In genomic region chr2:109631741-109632140, GRCh38 we compare ENCODE assay signal across 21 cellular contexts. TPM values are rescaled to one million over a fixed set of nuclear protein-coding genes. Genes with fewer than 3 reads are reported as not detected.
DNase-seq lines count a peak whose midpoint lies in the region; ATAC-seq, FAIRE-seq and TF ChIP-seq lines count a peak whose summit lies in the region.
"Had no signal": no experiment of that assay in that cellular context is flagged by ENCODE, and none has a peak within 500 bp of the region (broad histone marks: within the 10 kb centered on the region; RNA-seq: fewer than 3 reads in every experiment).

No MANE protein-coding gene starts in this region.

- no peak for ATAC-seq in HepG2
- no peak for ATAC-seq in GM21360 (IDR thresholded peaks at IDR 0.05; ENCODE audit: unreplicated experiment)
- ATAC-seq: CD8-positive, alpha-beta T cell; GM12878 had no signal

- H3K23me2 ChIP-seq in H9 (ENCODE audit: insufficient read length, low read depth, low read length, poor library complexity, severe bottlenecking) = no peaks in the 10 kb centered on the region

- H3K36me3 ChIP-seq in BLaER1 treated with 17β-estradiol and CSF1 and Interleukin-3, amounts not matched to agents 10 nM and 100 nM = no peaks in the 10 kb centered on the region
- H3K36me3 ChIP-seq in HepG2 (replicated peaks in 1 of 2; ENCODE audit: control insufficient read depth in 1 of 2, insufficient read depth in 2 of 2, low read length in 2 of 2) = no peaks in the 10 kb centered on the region
- no peaks in the 10 kb centered on the region for H3K36me3 ChIP-seq in mesendoderm (ENCODE audit: control insufficient read depth, insufficient read depth, low read length)
- no peaks in the 10 kb centered on the region for H3K36me3 ChIP-seq in MM.1S (replicated peaks; ENCODE audit: insufficient read depth, low read length)

- H3K27ac ChIP-seq in BLaER1 treated with 17β-estradiol and CSF1 and Interleukin-3, amounts not matched to agents 10 nM and 100 nM = peak overlapping the region in 4 of 11 experiments; percentile 3 to 46 (median 38); a peak in 3 of 22 replicates
- H3K27ac ChIP-seq in H9 (ENCODE audit: insufficient read length, low read depth, low read length) (no peak overlapping the region), HepG2 (ENCODE audit: extremely low read length, insufficient read depth, low read length) (peak overlapping the region; percentile 68), mesendoderm (ENCODE audit: low read depth, low read length) (no peak overlapping the region), MM.1S (ENCODE audit: low read length) (no peak overlapping the region)
- H3K27ac ChIP-seq: C4-2B had no signal

- H3K4me3 ChIP-seq in BLaER1 treated with 17β-estradiol and CSF1 and Interleukin-3, amounts not matched to agents 10 nM and 100 nM = no peak overlapping the region
- peak overlapping the region in 1 of 3 experiments; percentile 24; a peak in 1 of 6 replicates for H3K4me3 ChIP-seq in HepG2 (replicated peaks in 1 of 3; ENCODE audit: insufficient read depth in 1 of 3, low read depth in 2 of 3, low read length in 3 of 3)
- H3K4me3 ChIP-seq in mesendoderm (ENCODE audit: low read length) = no peak overlapping the region
- no peak overlapping the region for H3K4me3 ChIP-seq in MM.1S (ENCODE audit: low read length)
- H3K4me3 ChIP-seq: GM12878 had no signal

- peak overlapping the region in 9 of 11 experiments; percentile 15 to 62 (median 46); a peak in 12 of 22 replicates for H3K4me2 ChIP-seq in BLaER1 treated with 17β-estradiol and CSF1 and Interleukin-3, amounts not matched to agents 10 nM and 100 nM
- H3K4me2 ChIP-seq in H9 (ENCODE audit: insufficient read depth, insufficient read length, low read length) (no peak overlapping the region), HepG2 (ENCODE audit: low read depth, low read length) (peak overlapping the region; percentile 60), mesendoderm (ENCODE audit: low read length) (no peak overlapping the region), MM.1S (ENCODE audit: low read depth, low read length) (no peak overlapping the region)

- no peaks in the 10 kb centered on the region for H3K9me2 ChIP-seq in MM.1S (replicated peaks; ENCODE audit: insufficient read depth, low read length)

- no peak for TF ChIP-seq POLR2A in HepG2 (IDR thresholded peaks at IDR 0.05; ENCODE audit: insufficient read depth in 1 of 2, low read depth in 2 of 2, low read length in 2 of 2)

- TF ChIP-seq CTCF in H9 (conservative IDR thresholded peaks at IDR 0.05) (no peak), HepG2 (CRISPR knock-in tag; IDR thresholded peaks at IDR 0.05) (no peak), MM.1S (IDR thresholded peaks at IDR 0.05; ENCODE audit: low read length) (no peak)

- H3K9ac ChIP-seq in BLaER1 treated with 17β-estradiol and CSF1 and Interleukin-3, amounts not matched to agents 10 nM and 100 nM = no peak overlapping the region; a peak in 1 of 22 replicates
- no peak overlapping the region for H3K9ac ChIP-seq in H9 (ENCODE audit: extremely low read depth, insufficient read length, low read length)
- H3K9ac ChIP-seq in HepG2 (ENCODE audit: insufficient read depth, low read depth, low read length) = peak overlapping the region; percentile 17; the same call in 1 of the 2 replicates
- H3K9ac ChIP-seq in mesendoderm (ENCODE audit: low read length) = no peak overlapping the region
- no peak overlapping the region for H3K9ac ChIP-seq in MM.1S (ENCODE audit: low read length)

- no peak overlapping the region for H2BK15ac ChIP-seq in H9 (ENCODE audit: low read depth, low read length)
- H2BK15ac ChIP-seq in mesendoderm (replicated peaks; ENCODE audit: low read depth) = no peak overlapping the region

- CTCF ChIA-PET in HepG2 (lab: Yijun Ruan, JAX; ENCODE audit: low intra/inter-chr PET ratio, low total read pairs) = no interaction called here

- WGBS in H9 (ENCODE audit: extremely low coverage, insufficient read length, low lambda C conversion rate) = no CpG with 5 or more reads among the region's 3 CpGs
- 31% methylated on average over 3 of the region's 3 CpGs for WGBS in HepG2 (ENCODE audit: low lambda C conversion rate)
- WGBS in mesendoderm (ENCODE audit: extremely low coverage, insufficient coverage, low lambda C conversion rate) = no CpG with 5 or more reads among the region's 3 CpGs

- H3K27ac Mint-ChIP-seq in H9 = no peak overlapping the region
- H3K27ac Mint-ChIP-seq: CD4-positive, CD25-positive, alpha-beta regulatory T cell; CD8-positive, alpha-beta T cell had no signal

- no peak overlapping the region; the same call in 1 of the 2 replicates for H3K14ac ChIP-seq in H9 (ENCODE audit: insufficient read depth, low read length)

- no peak overlapping the region for H4K91ac ChIP-seq in H9 (ENCODE audit: insufficient read length, low read depth, low read length)

- H3K18ac ChIP-seq in H9 (ENCODE audit: insufficient read length, low read depth, low read length) (no peak overlapping the region), mesendoderm (ENCODE audit: low read length) (no peak overlapping the region)

- TF ChIP-seq EP300 in HepG2 (IDR thresholded peaks at IDR 0.05; ENCODE audit: low read depth in 2 of 2, low read length in 2 of 2) (0 out of 4 replicates have a peak, but pooled peaks of 1 of the 2 experiments have one; percentile 37), HepG2 (CRISPR knock-in tag; IDR thresholded peaks at IDR 0.05; ENCODE audit: borderline replicate concordance) (no peak)

- H3K79me2 ChIP-seq in H9 (ENCODE audit: insufficient read depth, low read length) (no peaks in the 10 kb centered on the region), HepG2 (ENCODE audit: insufficient read depth, low read length) (no peaks in the 10 kb centered on the region), mesendoderm (ENCODE audit: control insufficient read depth, insufficient read depth, low read length) (no peaks in the 10 kb centered on the region), MM.1S (ENCODE audit: low read length) (no peaks in the 10 kb centered on the region)

- H3K9me3 ChIP-seq in BLaER1 treated with 17β-estradiol and CSF1 and Interleukin-3, amounts not matched to agents 10 nM and 100 nM (replicated peaks in 1 of 11) = peaks cover 0 to 25% (median 6%) of the 10 kb centered on the region in 11 experiments; a peak in 12 of 22 replicates
- H3K9me3 ChIP-seq in H9 (ENCODE audit: control insufficient read depth, low read depth, low read length) = no peaks in the 10 kb centered on the region
- H3K9me3 ChIP-seq in HepG2 (ENCODE audit: low read length) = no peaks in the 10 kb centered on the region
- no peaks in the 10 kb centered on the region for H3K9me3 ChIP-seq in MM.1S (replicated peaks; ENCODE audit: insufficient read depth, low read length)

- H3K4me1 Mint-ChIP-seq in H9 = no peaks in the 10 kb centered on the region

- H4K5ac ChIP-seq in H9 (ENCODE audit: insufficient read length, low read depth, low read length) (no peak overlapping the region), mesendoderm (ENCODE audit: low read length) (no peak overlapping the region)

- H3T11ph ChIP-seq in H9 (ENCODE audit: low read length) = no peak overlapping the region

- H2AFZ ChIP-seq in H9 (ENCODE audit: low read length) (no peak overlapping the region), HepG2 (ENCODE audit: low read length) (no peak overlapping the region), MM.1S (ENCODE audit: low read length) (no peak overlapping the region)

- H3K56ac ChIP-seq in H9 (ENCODE audit: insufficient read length, low read depth, low read length) (no peak overlapping the region), mesendoderm (ENCODE audit: low read length) (peak overlapping the region; percentile 15)

- no TSS peak for BruUV-seq in HepG2 (replicated peaks; lab: Mats Ljungman, UMichigan)

- H3F3A ChIP-seq in MM.1S (ENCODE audit: insufficient read depth, low read length) = peaks cover 9% of the 10 kb centered on the region

- POLR2A ChIA-PET in HepG2 (lab: Yijun Ruan, JAX) = interaction anchor here (0.7 to 4.7 kb wide), 12 partner anchors 8 to 68 kb away, joined by 3 to 61 read pairs (median 4); partner anchors contain the start of genes SEPTIN10 and SOWAHC

- no peak for TF ChIP-seq RAD21 in HepG2 (CRISPR knock-in tag; IDR thresholded peaks at IDR 0.05)

- H3K23ac ChIP-seq in H9 (ENCODE audit: insufficient read length, low read depth, low read length) = no peak overlapping the region
- H3K23ac ChIP-seq in mesendoderm (ENCODE audit: low read length) = no peak overlapping the region

- H2BK120ac ChIP-seq in H9 (ENCODE audit: low read depth, low read length, poor library complexity, severe bottlenecking) (no peak overlapping the region), mesendoderm (ENCODE audit: low read depth, low read length) (no peak overlapping the region)

- DNase-seq in H9 (no peak), HepG2 (ENCODE audit: low spot score) (no peak), mesendoderm (no peak), mucosa of gallbladder (ENCODE audit: low spot score) (no peak), NCI-H128 (lab: John Stamatoyannopoulos, UW; ENCODE audit: unreplicated experiment) (no peak), MM.1S (no peak)
- DNase-seq: CD4-positive, CD25-positive, alpha-beta regulatory T cell; CD8-positive, alpha-beta T cell; DMS 273 treated with DMSO at 0.1 percent for 48 hours; DMS79; EL; GDM1; GOT3; HCEC 1CT had no signal

- no peaks in the 10 kb centered on the region; a peak in 1 of 7 replicates for H3K36me3 Mint-ChIP-seq in H9 (ENCODE audit: insufficient read depth in 1 of 3, low read depth in 3 of 3)
- H3K36me3 Mint-ChIP-seq: CD4-positive, CD25-positive, alpha-beta regulatory T cell; CD8-positive, alpha-beta T cell had no signal

- no peak overlapping the region for H3K4ac ChIP-seq in H9 (ENCODE audit: low read depth, low read length)
- H3K4ac ChIP-seq in mesendoderm (ENCODE audit: low read depth, low read length) = no peak overlapping the region

- peak overlapping the region; percentile 30 for H4K8ac ChIP-seq in H9 (replicated peaks; ENCODE audit: insufficient read length, low read depth, low read length)
- H4K8ac ChIP-seq in mesendoderm (ENCODE audit: low read depth, low read length) = no peak overlapping the region

- H2AK5ac ChIP-seq in H9 (ENCODE audit: insufficient read length, low read length) = no peak overlapping the region
- no peak overlapping the region for H2AK5ac ChIP-seq in mesendoderm (ENCODE audit: low read length)

- H3K27me3 ChIP-seq in BLaER1 treated with 17β-estradiol and CSF1 and Interleukin-3, amounts not matched to agents 10 nM and 100 nM = no peaks in the 10 kb centered on the region
- H3K27me3 ChIP-seq in H9 (ENCODE audit: insufficient read depth, low read length) (no peaks in the 10 kb centered on the region), HepG2 (ENCODE audit: control insufficient read depth in 1 of 2, insufficient read depth in 2 of 2, low read length in 2 of 2) (no peaks in the 10 kb centered on the region), mesendoderm (ENCODE audit: insufficient read depth, low read length, poor library complexity) (no peaks in the 10 kb centered on the region), MM.1S (replicated peaks; ENCODE audit: insufficient read depth, low read length) (no peaks in the 10 kb centered on the region)

- 0 out of 2 replicates have a peak, but pooled peaks cover 2% of the 10 kb centered on the region for H3K27me3 Mint-ChIP-seq in H9 (ENCODE audit: low read depth)

- H2BK20ac ChIP-seq in H9 (ENCODE audit: low read depth, low read length, poor library complexity, severe bottlenecking) = no peak overlapping the region

- FAIRE-seq in HepG2 (lab: Jason Lieb, UNC) = no peak
- FAIRE-seq: D721Med, GM12878, GM18507, H54 had no signal

- intact Hi-C loops in HepG2 (cut with micrococcal nuclease; ENCODE audit: unreplicated experiment) = loop anchor here (1.0 to 2.0 kb wide), 3 partner anchors 13 to 84 kb away; no protein-coding TSS in a partner anchor

- H3K79me1 ChIP-seq in H9 (ENCODE audit: insufficient read depth, low read depth, low read length, poor library complexity, severe bottlenecking) (no peaks in the 10 kb centered on the region), mesendoderm (ENCODE audit: low read length) (no peaks in the 10 kb centered on the region)

- H4K20me1 ChIP-seq in BLaER1 treated with 17β-estradiol and CSF1 and Interleukin-3, amounts not matched to agents 10 nM and 100 nM = no peaks in the 10 kb centered on the region
- H4K20me1 ChIP-seq in H9 (ENCODE audit: control insufficient read depth, insufficient read depth, insufficient read length) (no peaks in the 10 kb centered on the region), HepG2 (ENCODE audit: insufficient read depth, low read length) (no peaks in the 10 kb centered on the region), MM.1S (ENCODE audit: insufficient read depth, low read length) (no peaks in the 10 kb centered on the region)

- no peaks in the 10 kb centered on the region for H3K9me3 Mint-ChIP-seq in H9
- H3K9me3 Mint-ChIP-seq: CD8-positive, alpha-beta T cell had no signal

- H2BK5ac ChIP-seq in H9 (ENCODE audit: insufficient read length, low read length) (no peak overlapping the region), mesendoderm (ENCODE audit: low read length) (no peak overlapping the region)

- in situ Hi-C loops in HepG2 (cut with HindIII; ENCODE audit: extremely low pct_ligation_motif_present, low pct_unique_long_range_greater_than_20kb) = no loop called here

- no peak overlapping the region for H2BK12ac ChIP-seq in H9 (ENCODE audit: insufficient read length, low read depth, low read length)

- H3K4me1 ChIP-seq in BLaER1 treated with 17β-estradiol and CSF1 and Interleukin-3, amounts not matched to agents 10 nM and 100 nM = peaks cover 0 to 37% (median 22%) of the 10 kb centered on the region in 10 experiments; a peak in 14 of 20 replicates
- no peaks in the 10 kb centered on the region for H3K4me1 ChIP-seq in H9 (ENCODE audit: insufficient read depth, low read length)
- H3K4me1 ChIP-seq in HepG2 (ENCODE audit: insufficient read depth, low read length) = peaks cover 72% of the 10 kb centered on the region
- no peaks in the 10 kb centered on the region for H3K4me1 ChIP-seq in mesendoderm (ENCODE audit: control insufficient read depth, low read depth, low read length)
- peaks cover 17% of the 10 kb centered on the region for H3K4me1 ChIP-seq in MM.1S (ENCODE audit: low read length)

- no peak overlapping the region for H3K4me3 Mint-ChIP-seq in H9
- H3K4me3 Mint-ChIP-seq: CD4-positive, CD25-positive, alpha-beta regulatory T cell; CD8-positive, alpha-beta T cell had no signal

RNA-seq across cellular contexts. Expression of gene SOWAHC, which starts 17.6 kb away (rescaled TPM):
- total RNA-seq in H9 (2021) (20.1 and 20.9 TPM in 2 replicates), HepG2 (2016; rRNA removed; fragmentation: Illumina TruSeq; extraction: Trizol) (22.5 and 24.7 TPM in 2 replicates), mucosa of gallbladder (19.4 TPM)
- 2.8 and 3.4 TPM in 2 replicates for total RNA-seq in HepG2 (2016; cell fraction: cytosol; rRNA removed; fragmentation: Illumina TruSeq; extraction: Trizol; ENCODE audit: low read depth)
- 23.3 TPM in 2 replicates for total RNA-seq in HepG2 (2016; cell fraction: insoluble cytoplasmic fraction; rRNA removed; fragmentation: Illumina TruSeq; extraction: Trizol)
- total RNA-seq in HepG2 (2016; cell fraction: membrane; rRNA removed; fragmentation: Illumina TruSeq; extraction: Trizol) = 18.1 and 21.3 TPM in 2 replicates
- 15.8 TPM in 2 replicates for total RNA-seq in HepG2 (2016; cell fraction: nucleus; rRNA removed; fragmentation: Illumina TruSeq; extraction: Trizol)
- polyA plus RNA-seq in HepG2 (2011; rRNA removed) = 21.2 and 21.4 TPM in 2 replicates
- polyA plus RNA-seq in HepG2 (2011; cell fraction: cytosol; rRNA removed) = 16.7 and 19.2 TPM in 2 replicates
- 9.7 and 10.8 TPM in 2 replicates for polyA plus RNA-seq in HepG2 (2011; cell fraction: nucleus; rRNA removed)
- polyA plus RNA-seq in HepG2 (2012) = 35.4 and 36.3 TPM in 2 replicates
- 2.6 and 2.8 TPM in 2 replicates for polyA plus RNA-seq in HepG2 (2016; cell fraction: cytosol; fragmentation: Illumina TruSeq; extraction: Trizol; ENCODE audit: low read depth)
- 30.8 and 30.9 TPM in 2 replicates for polyA plus RNA-seq in HepG2 (2016; cell fraction: insoluble cytoplasmic fraction; fragmentation: Illumina TruSeq; extraction: Trizol; ENCODE audit: low read depth)
- 12.6 and 14.5 TPM in 2 replicates for polyA plus RNA-seq in HepG2 (2016; cell fraction: membrane; fragmentation: Illumina TruSeq; extraction: Trizol; ENCODE audit: low read depth)
- 25.4 and 26.3 TPM in 2 replicates for polyA plus RNA-seq in HepG2 (2016; cell fraction: nucleus; fragmentation: Illumina TruSeq; extraction: Trizol; ENCODE audit: insufficient read depth, low read depth)
- polyA minus RNA-seq in HepG2 (2011; rRNA and poly(A)+ RNA removed; ENCODE audit: low replicate concordance) = 8.3 and 28.5 TPM in 2 replicates
- 31.9 and 34.1 TPM in 2 replicates for polyA minus RNA-seq in HepG2 (2011; cell fraction: cytosol; rRNA and poly(A)+ RNA removed)
- 15.5 and 17.7 TPM in 2 replicates for polyA minus RNA-seq in HepG2 (2011; cell fraction: nucleus; rRNA and poly(A)+ RNA removed)
- 35.6 TPM for polyA plus RNA-seq in mesendoderm (2013, experiment 1 of 2)
- 35.7 TPM for polyA plus RNA-seq in mesendoderm (2013, experiment 2 of 2)

RNA-seq across cellular contexts. Expression of gene SEPTIN10, which starts 18.0 kb away (rescaled TPM):
- 91.2 and 92.5 TPM in 2 replicates for total RNA-seq in H9 (2021)
- 67.5 and 99.8 TPM in 2 replicates for total RNA-seq in HepG2 (2016; rRNA removed; fragmentation: Illumina TruSeq; extraction: Trizol)
- 127 and 147 TPM in 2 replicates for total RNA-seq in HepG2 (2016; cell fraction: cytosol; rRNA removed; fragmentation: Illumina TruSeq; extraction: Trizol; ENCODE audit: low read depth)
- 68.9 and 96.4 TPM in 2 replicates for total RNA-seq in HepG2 (2016; cell fraction: insoluble cytoplasmic fraction; rRNA removed; fragmentation: Illumina TruSeq; extraction: Trizol)
- 82.3 and 91.0 TPM in 2 replicates for total RNA-seq in HepG2 (2016; cell fraction: membrane; rRNA removed; fragmentation: Illumina TruSeq; extraction: Trizol)
- total RNA-seq in HepG2 (2016; cell fraction: nucleus; rRNA removed; fragmentation: Illumina TruSeq; extraction: Trizol) = 59.8 and 61.0 TPM in 2 replicates
- 40.3 and 45.8 TPM in 2 replicates for polyA plus RNA-seq in HepG2 (2011; rRNA removed)
- polyA plus RNA-seq in HepG2 (2011; cell fraction: cytosol; rRNA removed) = 21.7 and 32.6 TPM in 2 replicates
- polyA plus RNA-seq in HepG2 (2011; cell fraction: nucleus; rRNA removed) = 33.2 and 41.7 TPM in 2 replicates
- 73.2 and 109 TPM in 2 replicates for polyA plus RNA-seq in HepG2 (2012)
- polyA plus RNA-seq in HepG2 (2016; cell fraction: cytosol; fragmentation: Illumina TruSeq; extraction: Trizol; ENCODE audit: low read depth) = 13.9 and 14.1 TPM in 2 replicates
- 101 and 102 TPM in 2 replicates for polyA plus RNA-seq in HepG2 (2016; cell fraction: insoluble cytoplasmic fraction; fragmentation: Illumina TruSeq; extraction: Trizol; ENCODE audit: low read depth)
- polyA plus RNA-seq in HepG2 (2016; cell fraction: membrane; fragmentation: Illumina TruSeq; extraction: Trizol; ENCODE audit: low read depth) = 27.0 and 27.3 TPM in 2 replicates
- polyA plus RNA-seq in HepG2 (2016; cell fraction: nucleus; fragmentation: Illumina TruSeq; extraction: Trizol; ENCODE audit: insufficient read depth, low read depth) = 55.0 TPM in 2 replicates
- polyA minus RNA-seq in HepG2 (2011; rRNA and poly(A)+ RNA removed; ENCODE audit: low replicate concordance) = 19.0 and 33.7 TPM in 2 replicates
- 67.6 and 75.0 TPM in 2 replicates for polyA minus RNA-seq in HepG2 (2011; cell fraction: cytosol; rRNA and poly(A)+ RNA removed)
- 90.5 and 106 TPM in 2 replicates for polyA minus RNA-seq in HepG2 (2011; cell fraction: nucleus; rRNA and poly(A)+ RNA removed)
- polyA plus RNA-seq in mesendoderm (2013, experiment 1 of 2) = 77.3 TPM
- 78.7 TPM for polyA plus RNA-seq in mesendoderm (2013, experiment 2 of 2)
- 63.1 TPM for total RNA-seq in mucosa of gallbladder

Comparison
In these comparisons a context has a peak if more than half of its experiments do, and no peak if none do; other contexts are left out.
1. H3K4me2 ChIP-seq: peak in BLaER1 treated with 17β-estradiol and CSF1 and Interleukin-3, amounts not matched to agents 10 nM and 100 nM (9 of 11) and HepG2 (single experiment); none in H9 (single experiment), mesendoderm (single experiment) and MM.1S (single experiment).